Comparison of ENCODE assay signal across 7 cellular contexts in the genomic region with DNA sequence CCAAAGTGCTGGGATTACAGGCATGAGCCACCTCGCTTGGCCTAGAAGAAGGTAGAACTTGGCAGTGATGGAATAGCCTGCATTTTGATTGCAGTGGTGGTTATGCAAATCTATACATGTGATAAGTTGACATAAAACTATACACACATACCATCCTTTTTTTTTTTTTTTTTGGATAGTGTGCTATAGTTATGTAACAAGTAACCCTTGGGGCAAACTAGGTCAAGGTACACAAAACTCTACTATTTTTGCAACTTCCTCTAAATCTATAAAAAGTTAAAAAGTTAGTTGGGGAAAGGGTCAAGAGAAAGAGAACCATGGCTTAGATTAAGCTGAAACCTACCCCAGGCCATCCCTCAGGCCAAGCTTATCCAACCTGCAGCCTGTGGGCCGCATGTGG. TPM values are rescaled to one million over a fixed set of nuclear protein-coding genes. Genes with fewer than 3 reads are reported as not detected.
A peak's percentile ranks its signal among the peaks of the same experiment; 100 is the strongest.
DNase-seq lines count a peak whose midpoint lies in the region; ATAC-seq and TF ChIP-seq lines count a peak whose summit lies in the region.

No MANE protein-coding gene starts in this region.

- intact Hi-C loops in activated B cell treated with CpG ODN at 0.5 μM for 24 hours (cut with micrococcal nuclease): loop anchor here (1.0 to 10.0 kb wide), 3 partner anchors 8 to 473 kb away; partner anchors contain the start of genes NCBP1 and TSTD2

- no peaks in the 10 kb centered on the region for H3K9me3 Mint-ChIP-seq in activated B cell treated with CpG ODN at 0.5 μM for 24 hours
- no peaks in the 10 kb centered on the region for H3K9me3 Mint-ChIP-seq in natural killer cell treated with Interleukin-12 subunit alpha and Interleukin-12 subunit beta and Interleukin-15 and Interleukin-18, amount 100 ng/mL, for 72 hours

- H3K27ac Mint-ChIP-seq in activated B cell treated with CpG ODN at 0.5 μM for 24 hours: peak overlapping the region; percentile 98
- peak overlapping the region; percentile 81 to 89 for H3K27ac Mint-ChIP-seq in natural killer cell treated with Interleukin-12 subunit alpha and Interleukin-12 subunit beta and Interleukin-15 and Interleukin-18, amount 100 ng/mL, for 72 hours

- POLR2A ChIA-PET in activated B cell treated with CpG ODN at 0.5 μM for 24 hours (lab: Charles Lee): interaction anchor here (0.8 to 2.8 kb wide), 8 partner anchors 10 to 186 kb away, joined by 3 to 42 read pairs (median 5); partner anchors contain the start of genes NANS, TBC1D2, TRIM14 and TRMO

- no peak for TF ChIP-seq CTCF in activated B cell treated with CpG ODN at 0.5 μM for 24 hours (IDR thresholded peaks at IDR 0.05)

- H3K4me1 Mint-ChIP-seq in activated B cell treated with CpG ODN at 0.5 μM for 24 hours: peaks cover 73% of the 10 kb centered on the region
- H3K4me1 Mint-ChIP-seq in natural killer cell treated with Interleukin-12 subunit alpha and Interleukin-12 subunit beta and Interleukin-15 and Interleukin-18, amount 100 ng/mL, for 72 hours (ENCODE audit: low read depth in 2 of 2): peaks cover 59 to 60% of the 10 kb centered on the region in 2 donors

- CTCF ChIA-PET in activated B cell treated with CpG ODN at 0.5 μM for 24 hours (lab: Charles Lee): interaction anchor here (0.7 kb wide), 1 partner anchor 34 kb away, joined by 3 read pairs; no protein-coding TSS in a partner anchor

- H3K4me3 Mint-ChIP-seq in activated B cell treated with CpG ODN at 0.5 μM for 24 hours: peak overlapping the region; percentile 59
- peak overlapping the region; percentile 68 for H3K4me3 Mint-ChIP-seq in natural killer cell treated with Interleukin-12 subunit alpha and Interleukin-12 subunit beta and Interleukin-15 and Interleukin-18, amount 100 ng/mL, for 72 hours

- DNase-seq in activated B cell treated with CpG ODN at 0.5 μM for 24 hours: no peak
- no peak for DNase-seq in natural killer cell treated with Interleukin-12 subunit alpha and Interleukin-12 subunit beta and Interleukin-15 and Interleukin-18, amount 100 ng/mL, for 72 hours (ENCODE audit: low spot score)
- DNase-seq in DMS 273 (lab: John Stamatoyannopoulos, UW; ENCODE audit: unreplicated experiment): no peak
- no peak for DNase-seq in HuH-7 (ENCODE audit: low spot score)

- H3K36me3 Mint-ChIP-seq in activated B cell treated with CpG ODN at 0.5 μM for 24 hours (ENCODE audit: low read depth): peaks cover 7% of the 10 kb centered on the region
- peaks cover 17% of the 10 kb centered on the region for H3K36me3 Mint-ChIP-seq in natural killer cell treated with Interleukin-12 subunit alpha and Interleukin-12 subunit beta and Interleukin-15 and Interleukin-18, amount 100 ng/mL, for 72 hours

- H3K27me3 Mint-ChIP-seq in activated B cell treated with CpG ODN at 0.5 μM for 24 hours: no peaks in the 10 kb centered on the region
- H3K27me3 Mint-ChIP-seq in natural killer cell treated with Interleukin-12 subunit alpha and Interleukin-12 subunit beta and Interleukin-15 and Interleukin-18, amount 100 ng/mL, for 72 hours: no peaks in the 10 kb centered on the region

- ATAC-seq in GM18511 (IDR thresholded peaks at IDR 0.05; ENCODE audit: unreplicated experiment) (peak; percentile 25), HG02870 (IDR thresholded peaks at IDR 0.05; ENCODE audit: unreplicated experiment) (peak; percentile 9), activated B cell treated with CpG ODN at 0.5 μM for 24 hours (ENCODE audit: low read depth) (peak; percentile 5), GM21447 (IDR thresholded peaks at IDR 0.05; ENCODE audit: unreplicated experiment) (no peak)
- peak in 1 of 2 donors; percentile 33 for ATAC-seq in natural killer cell treated with Interleukin-12 subunit alpha and Interleukin-12 subunit beta and Interleukin-15 and Interleukin-18, amount 100 ng/mL, for 72 hours

RNA-seq across cellular contexts. Expression of gene TRIM14, which starts 11.1 kb away (rescaled TPM):
- total RNA-seq in activated B cell treated with CpG ODN at 0.5 μM for 24 hours: 11.7 and 12.8 TPM in 2 replicates
- total RNA-seq in natural killer cell treated with Interleukin-12 subunit alpha and Interleukin-12 subunit beta and Interleukin-15 and Interleukin-18, amount 100 ng/mL, for 72 hours: 10 to 100 TPM; 29.4 to 49.0 TPM

RNA-seq across cellular contexts. Expression of gene NANS, which starts 51.4 kb away (rescaled TPM):
- total RNA-seq in activated B cell treated with CpG ODN at 0.5 μM for 24 hours: 21.6 and 21.8 TPM in 2 replicates
- 10 to 100 TPM; 41.2 to 72.9 TPM for total RNA-seq in natural killer cell treated with Interleukin-12 subunit alpha and Interleukin-12 subunit beta and Interleukin-15 and Interleukin-18, amount 100 ng/mL, for 72 hours
